In the genomic region with DNA sequence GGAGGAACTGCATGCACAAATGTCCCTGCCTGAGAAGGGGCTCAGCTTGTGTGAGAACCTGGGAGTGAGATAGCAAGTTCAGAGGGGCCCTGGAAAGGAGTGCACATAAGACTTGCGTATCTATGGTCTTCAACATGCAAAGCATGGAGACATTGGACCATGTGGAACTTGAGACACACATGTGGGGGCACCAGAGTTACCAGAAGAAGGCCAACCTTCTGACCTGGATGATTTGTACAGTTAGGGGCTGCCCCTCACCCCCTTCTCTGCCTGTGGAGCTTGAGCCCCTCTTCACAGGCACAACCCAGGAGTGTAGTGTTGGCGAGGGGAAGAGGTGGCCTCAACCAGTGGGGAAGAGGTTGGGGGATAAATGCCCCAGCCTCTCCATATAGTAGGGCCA, we compare ENCODE assay signal across 29 cellular contexts.
"Had no signal": no experiment of that assay in that cellular context is flagged by ENCODE, and none has a peak within 500 bp of the region (broad histone marks: within the 10 kb centered on the region; RNA-seq: fewer than 3 reads in every experiment).

No MANE protein-coding gene starts in this region.

- H3K27me3 ChIP-seq: brain microvascular endothelial cell, esophagus muscularis mucosa, foreskin keratinocyte, gastrocnemius medialis had no signal

- H3K27me3 Mint-ChIP-seq: activated CD4-positive, alpha-beta T cell treated with anti-CD3 and anti-CD28 coated beads, Interleukin-2, amount 10 ng/mL, durations not matched to agents 24 days and 14 days; dendritic cell treated with granulocyte-macrophage colony-stimulating factor and Interleukin-4, amounts not matched to agents 40 ng/mL and 50 ng/mL, for 4 days had no signal

- H3K27ac ChIP-seq: brain microvascular endothelial cell, coronary artery, dorsolateral prefrontal cortex, esophagus muscularis mucosa, foreskin keratinocyte, gastrocnemius medialis had no signal

- ATAC-seq: activated CD4-positive, alpha-beta T cell treated with anti-CD3 and anti-CD28 coated beads for 36 hours; activated T-cell treated with anti-CD3 and anti-CD28 coated beads, Interleukin-2, amount 50 U/mL, for 72 hours; foreskin keratinocyte; gastrocnemius medialis; T-helper 17 cell had no signal

- DNase-seq: activated CD4-positive, alpha-beta memory T cell treated with anti-CD3 and anti-CD28 coated beads for 36 hours; activated CD4-positive, alpha-beta T cell treated with anti-CD3 and anti-CD28 coated beads for 36 hours; activated CD4-positive, alpha-beta T cell treated with anti-CD3 and anti-CD28 coated beads, Interleukin-2, amount 10 ng/mL, durations not matched to agents 24 days and 14 days; activated CD4-positive, CD25-positive, alpha-beta regulatory T cell; activated CD4-positive, CD25-positive, alpha-beta regulatory T cell treated with anti-CD3 and anti-CD28 coated beads, Interleukin-2, amount 50 U/mL, for 72 hours; activated CD8-positive, alpha-beta memory T cell treated with anti-CD3 and anti-CD28 coated beads, Interleukin-2, amount 50 U/mL, for 48 hours; activated gamma-delta T cell; activated naive CD4-positive, alpha-beta T cell treated with anti-CD3 and anti-CD28 coated beads, Interleukin-2, amount 50 U/mL, for 16 hours; activated naive CD4-positive, alpha-beta T cell treated with Interleukin-2 at 50 U/mL for 16 hours; activated T-cell treated with anti-CD3 and anti-CD28 coated beads for 4 hours; activated T-cell treated with anti-CD3 and anti-CD28 coated beads, Interleukin-2, amount 50 U/mL, for 24 hours; activated T-cell treated with anti-CD3 and anti-CD28 coated beads, Interleukin-2, amount 50 U/mL, for 72 hours; amniotic stem cell; anterior cingulate cortex; brain microvascular endothelial cell; dorsolateral prefrontal cortex; effector memory CD4-positive, alpha-beta T cell; erythroblast; foreskin keratinocyte; gastrocnemius medialis; T-helper 1 cell; T-helper 17 cell; T1000 had no signal

- H3K27ac Mint-ChIP-seq: activated CD4-positive, alpha-beta memory T cell treated with anti-CD3 and anti-CD28 coated beads for 36 hours; activated CD4-positive, alpha-beta T cell treated with anti-CD3 and anti-CD28 coated beads for 36 hours; activated CD4-positive, alpha-beta T cell treated with anti-CD3 and anti-CD28 coated beads, Interleukin-2, amount 10 ng/mL, durations not matched to agents 24 days and 14 days; activated naive CD8-positive, alpha-beta T cell; activated T-cell treated with anti-CD3 and anti-CD28 coated beads, Interleukin-2, amount 50 U/mL, for 24 hours; activated T-cell treated with anti-CD3 and anti-CD28 coated beads, Interleukin-2, amount 50 U/mL, for 72 hours; dendritic cell treated with granulocyte-macrophage colony-stimulating factor and Interleukin-4, amounts not matched to agents 40 ng/mL and 50 ng/mL, for 4 days; T-helper 17 cell; T-helper 2 cell treated with Interferon-gamma antibody and Interleukin-4, amounts not matched to agents 5 μg/mL and 100 μg/mL, for 36 hours had no signal

- H3K36me3 Mint-ChIP-seq: activated CD4-positive, alpha-beta memory T cell treated with anti-CD3 and anti-CD28 coated beads for 36 hours; activated naive CD8-positive, alpha-beta T cell had no signal

- H3K9me3 ChIP-seq: esophagus muscularis mucosa, gastrocnemius medialis had no signal

- H3K4me3 ChIP-seq: coronary artery, dorsolateral prefrontal cortex, esophagus muscularis mucosa, gastrocnemius medialis had no signal

- H3K4me1 Mint-ChIP-seq: activated CD4-positive, alpha-beta T cell treated with anti-CD3 and anti-CD28 coated beads for 36 hours; activated CD4-positive, alpha-beta T cell treated with anti-CD3 and anti-CD28 coated beads, Interleukin-2, amount 10 ng/mL, durations not matched to agents 24 days and 14 days; central memory CD8-positive, alpha-beta T cell; T-helper 17 cell had no signal

- H3K9me3 Mint-ChIP-seq: activated CD4-positive, alpha-beta T cell treated with anti-CD3 and anti-CD28 coated beads, Interleukin-2, amount 10 ng/mL, durations not matched to agents 24 days and 14 days; T-helper 2 cell treated with Interferon-gamma antibody and Interleukin-4, amounts not matched to agents 5 μg/mL and 100 μg/mL, for 36 hours had no signal

- H3K4me3 Mint-ChIP-seq: activated CD4-positive, alpha-beta memory T cell treated with anti-CD3 and anti-CD28 coated beads for 36 hours; activated CD4-positive, alpha-beta T cell treated with anti-CD3 and anti-CD28 coated beads for 36 hours; activated CD4-positive, alpha-beta T cell treated with anti-CD3 and anti-CD28 coated beads, Interleukin-2, amount 10 ng/mL, durations not matched to agents 24 days and 14 days; activated naive CD8-positive, alpha-beta T cell; activated T-cell treated with anti-CD3 and anti-CD28 coated beads, Interleukin-2, amount 50 U/mL, for 24 hours; activated T-cell treated with anti-CD3 and anti-CD28 coated beads, Interleukin-2, amount 50 U/mL, for 72 hours; central memory CD8-positive, alpha-beta T cell; dendritic cell treated with granulocyte-macrophage colony-stimulating factor and Interleukin-4, amounts not matched to agents 40 ng/mL and 50 ng/mL, for 4 days; T-helper 17 cell; T-helper 2 cell treated with Interferon-gamma antibody and Interleukin-4, amounts not matched to agents 5 μg/mL and 100 μg/mL, for 36 hours had no signal

- H3K4me1 ChIP-seq: esophagus muscularis mucosa, foreskin keratinocyte, gastrocnemius medialis had no signal

- H3K36me3 ChIP-seq: brain microvascular endothelial cell, esophagus muscularis mucosa, gastrocnemius medialis had no signal
